9 cellular contexts compared by ENCODE assay signal in the genomic region with DNA sequence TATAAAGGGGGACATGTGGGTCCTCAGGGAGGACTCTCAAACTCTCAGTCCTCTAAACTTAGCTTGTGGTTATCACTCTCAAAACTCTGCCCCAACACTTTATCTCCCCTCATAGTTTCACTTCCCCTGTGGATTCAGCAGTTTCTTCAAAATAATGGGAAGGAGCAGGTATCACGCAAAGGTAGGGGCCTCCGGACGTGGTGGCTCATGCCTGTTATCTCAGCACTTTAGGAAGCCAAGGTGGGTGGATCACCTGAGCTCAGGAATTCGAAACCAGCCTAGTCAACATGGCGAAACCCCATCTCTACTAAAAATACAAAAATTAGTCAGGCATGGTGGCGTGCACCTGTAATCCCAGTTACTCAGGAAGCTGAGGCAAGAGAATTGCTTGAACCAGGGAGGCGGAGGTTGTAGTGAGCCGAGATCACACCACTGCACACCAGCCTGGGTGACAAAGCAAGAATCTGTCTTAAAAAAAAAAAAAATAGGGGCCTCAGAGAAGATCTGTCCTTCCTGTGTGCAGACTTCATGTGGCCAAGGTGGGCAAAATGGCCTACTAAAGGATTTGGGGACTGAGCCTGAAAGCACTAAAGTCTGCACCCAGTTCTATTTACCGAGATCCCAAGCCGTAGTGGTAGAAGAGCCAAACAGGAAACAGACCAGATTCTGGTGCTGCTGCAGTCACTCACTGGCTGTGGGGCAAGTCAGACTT. TPM values are rescaled to one million over a fixed set of nuclear protein-coding genes. Genes with fewer than 3 reads are reported as not detected.
A peak's percentile ranks its signal among the peaks of the same experiment; 100 is the strongest.
DNase-seq lines count a peak whose midpoint lies in the region; ATAC-seq and TF ChIP-seq lines count a peak whose summit lies in the region.
"Had no signal": no experiment of that assay in that cellular context is flagged by ENCODE, and none has a peak within 500 bp of the region (broad histone marks: within the 10 kb centered on the region; RNA-seq: fewer than 3 reads in every experiment).

No MANE protein-coding gene starts in this region.

- TF ChIP-seq POLR2A in GM18505 (IDR thresholded peaks at IDR 0.05; ENCODE audit: borderline replicate concordance, extremely low read depth, insufficient read depth, insufficient read length), result no peak

- TF ChIP-seq CTCF in fibroblast of the aortic adventitia (IDR thresholded peaks at IDR 0.05; ENCODE audit: insufficient read depth, low read length), result no peak

- ATAC-seq in GM18505 (IDR thresholded peaks at IDR 0.05; ENCODE audit: unreplicated experiment) (peak; percentile 46), GM21717 (IDR thresholded peaks at IDR 0.05; ENCODE audit: unreplicated experiment) (peak; percentile 43), HG03139 (IDR thresholded peaks at IDR 0.05; ENCODE audit: unreplicated experiment) (no peak)

- DNase-seq in NOMO-1 (lab: John Stamatoyannopoulos, UW; ENCODE audit: unreplicated experiment in 2 of 2), result peak; percentile 34 to 83
- DNase-seq in fibroblast of the aortic adventitia (ENCODE audit: low read depth), result peak; percentile 45
- no peak for DNase-seq in amniotic stem cell (lab: John Stamatoyannopoulos, UW)
- DNase-seq in NK-92 treated with Interleukin-12 subunit alpha and Interleukin-12 subunit beta, amount 100 ng/mL, for 24 hours (lab: John Stamatoyannopoulos, UW), result no peak
- DNase-seq in NCI-H510A (lab: John Stamatoyannopoulos, UW), result no peak

- H3K4me3 ChIP-seq in fibroblast of the aortic adventitia (ENCODE audit: low read depth, low read length), result no peak overlapping the region

RNA-seq across cellular contexts. Expression of gene ITGB7, which starts 6.4 kb away (rescaled TPM):
- 0.54 TPM in 1 of 2 replicates, not detected in the other for total RNA-seq in fibroblast of the aortic adventitia (ENCODE audit: low replicate concordance)
- total RNA-seq: pulmonary artery endothelial cell had no signal

RNA-seq across cellular contexts. Expression of gene CSAD, which starts 19.9 kb away (rescaled TPM):
- 8.7 and 23.4 TPM in 2 replicates for total RNA-seq in fibroblast of the aortic adventitia (ENCODE audit: low replicate concordance)

RNA-seq across cellular contexts. Expression of gene ZNF740, which starts 20.1 kb away (rescaled TPM):
- total RNA-seq in fibroblast of the aortic adventitia (ENCODE audit: low replicate concordance), result 12.6 and 16.3 TPM in 2 replicates

RNA-seq across cellular contexts. Expression of gene RARG, which starts 31.4 kb away (rescaled TPM):
- total RNA-seq in fibroblast of the aortic adventitia (ENCODE audit: low replicate concordance), result 43.9 and 69.4 TPM in 2 replicates

Comparison
In these comparisons a context has a peak if more than half of its experiments do, and no peak if none do; other contexts are left out.
1. DNase-seq: peak in NOMO-1 (2 of 2) and fibroblast of the aortic adventitia (single experiment); none in amniotic stem cell (single experiment), NK-92 treated with Interleukin-12 subunit alpha and Interleukin-12 subunit beta, amount 100 ng/mL, for 24 hours (single experiment) and NCI-H510A (single experiment).